ENCODE assay signal across 7 cellular contexts in the genomic region with DNA sequence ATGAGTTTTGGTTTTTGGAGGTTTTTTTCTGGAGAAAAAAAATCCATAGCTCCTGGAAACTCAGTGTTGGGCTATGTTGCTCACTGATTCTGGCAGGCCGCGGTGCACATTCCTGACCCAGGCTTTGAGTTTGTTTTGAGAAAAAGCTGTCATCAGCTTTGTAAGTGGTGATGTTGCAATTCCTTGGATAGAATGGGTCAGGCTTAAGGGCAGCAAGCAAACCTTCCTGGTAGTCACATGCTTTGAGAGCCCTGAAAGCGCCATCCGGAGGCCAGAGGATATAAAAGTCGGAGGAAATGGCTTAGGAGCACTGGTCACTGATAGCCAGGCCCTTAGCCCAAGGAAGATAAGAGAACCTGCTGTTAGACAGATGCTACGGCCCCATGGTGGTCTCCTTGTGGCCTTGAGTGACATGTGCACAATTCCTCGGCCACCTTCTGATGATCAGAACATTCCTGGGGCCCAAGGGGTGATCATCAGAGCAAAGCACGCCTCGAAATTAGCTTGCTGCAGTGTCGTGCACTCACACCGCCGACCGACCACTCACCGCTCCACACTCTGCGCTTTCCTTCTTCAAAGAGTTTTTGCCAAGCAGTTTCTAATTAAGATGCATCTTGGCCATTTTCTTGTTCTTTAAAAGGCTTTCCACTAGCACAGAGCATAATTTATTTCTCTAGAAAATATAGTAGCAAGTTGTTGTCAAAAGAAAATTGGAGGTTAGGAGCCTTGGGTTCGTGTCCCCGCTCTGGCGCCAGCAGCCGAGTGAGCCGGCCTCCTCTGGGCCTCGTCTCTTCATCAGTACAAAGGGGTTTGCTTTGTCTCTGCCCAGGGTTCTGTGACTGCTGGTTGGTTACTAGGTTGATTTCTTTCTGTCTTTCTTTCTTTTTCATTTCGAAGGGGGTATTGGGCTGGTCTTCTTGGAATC.
DNase-seq lines count a peak whose midpoint lies in the region; ATAC-seq, FAIRE-seq and TF ChIP-seq lines count a peak whose summit lies in the region.

No MANE protein-coding gene starts in this region.

- H3K4me1 Mint-ChIP-seq in T-cell = peaks cover 57 to 66% (median 62%) of the 10 kb centered on the region in 3 donors

- TF ChIP-seq POLR2A in H54 (IDR thresholded peaks at IDR 0.05; ENCODE audit: low read depth, low read length) = no peak

- peak; percentile 76 for FAIRE-seq in H54 (lab: Jason Lieb, UNC)

- CTCF ChIA-PET in T-cell (lab: Charles Lee) = interaction anchor here in 1 of 2 donors (0.8 kb wide), 1 partner anchor 86 kb away, joined by 3 read pairs; no protein-coding TSS in a partner anchor

- ATAC-seq in T-cell (replicated peaks in 1 of 4) (no peak), GM21825 (IDR thresholded peaks at IDR 0.05; ENCODE audit: unreplicated experiment) (no peak), HG02840 (IDR thresholded peaks at IDR 0.05; ENCODE audit: low FRiP score, unreplicated experiment) (no peak)

- peak; percentile 43 for DNase-seq in H54 (ENCODE audit: insufficient read length, low spot score)
- no peak for DNase-seq in T-cell
- DNase-seq in glomerular endothelial cell (ENCODE audit: extremely low read depth, low read depth, low spot score) = peak; percentile 22
- DNase-seq in posterior vena cava (ENCODE audit: low spot score) = peak; percentile 94
- no peak for DNase-seq in GF-D8 (lab: John Stamatoyannopoulos, UW)

- H3K9me3 Mint-ChIP-seq in T-cell = no peaks in the 10 kb centered on the region

- POLR2A ChIA-PET in T-cell (lab: Charles Lee) = no interaction called here

- peak overlapping the region in 2 of 3 donors; percentile 6 to 25 for H3K4me3 Mint-ChIP-seq in T-cell

- peaks cover 5% of the 10 kb centered on the region for H3K36me3 Mint-ChIP-seq in T-cell

- H3K27ac Mint-ChIP-seq in T-cell = peak overlapping the region; percentile 65 to 83

- intact Hi-C loops in posterior vena cava (cut with DNase I) = loop anchor here in 1 of 2 donors (10.0 kb wide), 1 partner anchor 99 kb away; no protein-coding TSS in a partner anchor

- no peaks in the 10 kb centered on the region for H3K27me3 Mint-ChIP-seq in T-cell

Comparison
In these comparisons a context has a peak if more than half of its experiments do, and no peak if none do; other contexts are left out.
1. DNase-seq: peak in H54 (single experiment), glomerular endothelial cell (single experiment) and posterior vena cava (single experiment); none in T-cell (0 of 34) and GF-D8 (single experiment).